1 cellular context compared by ENCODE assay signal in the genomic region with DNA sequence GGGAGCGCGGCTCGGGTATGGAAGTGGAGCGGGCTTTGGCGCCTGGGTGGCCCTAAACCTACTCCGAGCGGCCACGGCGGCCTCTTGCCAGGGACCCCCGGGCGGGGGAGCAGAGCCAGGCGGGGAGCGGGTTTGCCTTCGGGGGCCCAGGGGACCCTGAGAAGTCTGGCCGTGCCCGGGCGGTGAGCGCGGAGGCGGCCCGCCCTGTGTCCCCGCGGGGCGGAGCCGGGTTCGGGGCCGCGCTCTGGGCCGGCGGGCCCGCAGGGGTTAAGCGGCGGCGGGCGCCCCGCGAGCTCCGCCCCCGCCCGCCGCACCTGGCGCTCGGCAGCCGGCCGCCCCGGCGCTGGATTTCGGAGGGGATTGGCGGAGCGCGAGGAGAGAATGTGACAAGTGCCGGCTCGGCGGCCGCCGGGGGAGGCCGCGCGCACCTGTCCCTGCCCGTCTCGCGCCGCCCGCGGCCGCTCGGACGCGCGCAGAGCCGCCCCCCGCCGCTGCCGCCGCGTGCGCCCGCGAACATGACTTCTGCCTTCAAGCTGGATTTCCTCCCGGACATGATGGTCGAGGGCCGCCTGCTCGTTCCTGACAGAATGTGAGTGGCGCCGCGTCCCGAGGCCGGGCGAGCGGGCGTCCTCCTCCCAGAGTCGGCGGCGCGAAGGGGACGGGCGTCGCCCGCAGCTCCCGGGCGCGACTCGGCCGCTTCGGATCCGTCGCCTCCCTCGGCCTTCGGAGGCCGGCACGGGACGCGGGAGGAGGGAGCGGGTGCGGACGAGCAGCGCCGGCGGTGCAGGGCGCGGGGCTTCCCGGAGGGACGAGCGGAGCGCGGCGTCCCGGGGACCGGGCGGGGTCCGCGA.
TF ChIP-seq lines count a peak whose summit lies in the region.

A gene (plus strand): TSS at position 298 of the 851 bp plus-strand sequence. CDS start 218 bp downstream, at position 516.

TF ChIP-seq in K562, 482 proteins besides CTCF, POLR2A, EP300 and RAD21 (continued from another document):
- TF ChIP-seq, protein P1, sequence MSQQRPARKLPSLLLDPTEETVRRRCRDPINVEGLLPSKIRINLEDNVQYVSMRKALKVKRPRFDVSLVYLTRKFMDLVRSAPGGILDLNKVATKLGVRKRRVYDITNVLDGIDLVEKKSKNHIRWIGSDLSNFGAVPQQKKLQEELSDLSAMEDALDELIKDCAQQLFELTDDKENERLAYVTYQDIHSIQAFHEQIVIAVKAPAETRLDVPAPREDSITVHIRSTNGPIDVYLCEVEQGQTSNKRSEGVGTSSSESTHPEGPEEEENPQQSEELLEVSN (IDR thresholded peaks at IDR 0.05; ENCODE audit: borderline replicate concordance in 1 of 2, extremely low read depth in 1 of 2, insufficient read depth in 1 of 2, insufficient read length in 1 of 2, low read depth in 1 of 2, low read length in 1 of 2, poor library complexity in 1 of 2, severe bottlenecking in 1 of 2) = peak in 1 of 2 experiments; percentile 46
- TF ChIP-seq NFIX (CRISPR knock-in tag; IDR thresholded peaks at IDR 0.05; ENCODE audit: low read depth) = no peak
